Comparison of ENCODE assay signal across 13 cellular contexts in genomic region chr1:81832573-81832972, GRCh38. TPM values are rescaled to one million over a fixed set of nuclear protein-coding genes. Genes with fewer than 3 reads are reported as not detected.
A peak's percentile ranks its signal among the peaks of the same experiment; 100 is the strongest.
DNase-seq lines count a peak whose midpoint lies in the region; ATAC-seq and TF ChIP-seq lines count a peak whose summit lies in the region.
"Had no signal": no experiment of that assay in that cellular context is flagged by ENCODE, and none has a peak within 500 bp of the region (broad histone marks: within the 10 kb centered on the region; RNA-seq: fewer than 3 reads in every experiment).

No MANE protein-coding gene starts in this region.

- peaks cover 100% of the 10 kb centered on the region for H3K79me2 ChIP-seq in neural progenitor cell (ENCODE audit: low read depth)

- ATAC-seq in Panc1 (peak; percentile 72; the same call in 1 of the 2 replicates), HG03442 (IDR thresholded peaks at IDR 0.05; ENCODE audit: unreplicated experiment) (no peak), GM21360 (IDR thresholded peaks at IDR 0.05; ENCODE audit: unreplicated experiment) (no peak)

- H3K27me3 Mint-ChIP-seq in neural progenitor cell (ENCODE audit: insufficient read depth, low read depth) = no peaks in the 10 kb centered on the region
- H3K27me3 Mint-ChIP-seq: dendritic cell treated with granulocyte-macrophage colony-stimulating factor and Interleukin-4, amounts not matched to agents 40 ng/mL and 50 ng/mL, for 4 days had no signal

- H3K27ac Mint-ChIP-seq in neural progenitor cell = peak overlapping the region; percentile 63
- H3K27ac Mint-ChIP-seq: dendritic cell treated with granulocyte-macrophage colony-stimulating factor and Interleukin-4, amounts not matched to agents 40 ng/mL and 50 ng/mL, for 4 days had no signal

- no peak overlapping the region for H2AFZ ChIP-seq in neural progenitor cell (replicated peaks)

- H3K36me3 Mint-ChIP-seq in neural progenitor cell = peaks cover 17% of the 10 kb centered on the region

- H3K9ac ChIP-seq in neural progenitor cell = no peak overlapping the region

- H3K27ac ChIP-seq in Panc1 (ENCODE audit: low read length) = no peak overlapping the region
- H3K27ac ChIP-seq in neural progenitor cell = peak overlapping the region; percentile 64
- H3K27ac ChIP-seq in A673 (ENCODE audit: low read depth, low read length, poor library complexity, severe bottlenecking) = no peak overlapping the region
- H3K27ac ChIP-seq: SJSA1, upper lobe of left lung had no signal

- peak overlapping the region; percentile 48 for H3K4me2 ChIP-seq in neural progenitor cell

- no TSS peak for BruUV-seq in Panc1 (replicated peaks; lab: Mats Ljungman, UMichigan)
- no TSS peak for BruUV-seq in A673 (replicated peaks; lab: Mats Ljungman, UMichigan)

- H3K4me1 ChIP-seq in Panc1 (ENCODE audit: control insufficient read depth, insufficient read depth, low read length) (peaks cover 27% of the 10 kb centered on the region), neural progenitor cell (peaks cover 53% of the 10 kb centered on the region), A673 (ENCODE audit: insufficient read depth, low read length, poor library complexity, severe bottlenecking) (peaks cover 2% of the 10 kb centered on the region)
- H3K4me1 ChIP-seq: SJSA1 had no signal

- no peaks in the 10 kb centered on the region for H3K9me3 ChIP-seq in Panc1 (ENCODE audit: control insufficient read depth, insufficient read depth, low read depth, low read length)
- no peaks in the 10 kb centered on the region for H3K9me3 ChIP-seq in neural progenitor cell (ENCODE audit: low read depth)
- no peaks in the 10 kb centered on the region for H3K9me3 ChIP-seq in A673 (ENCODE audit: low read depth, low read length, poor library complexity, severe bottlenecking)
- H3K9me3 ChIP-seq: SJSA1, upper lobe of left lung had no signal

- in situ Hi-C loops in Caki2 (cut with HindIII; ENCODE audit: low pct_unique_long_range_greater_than_20kb, low sequenced_read_pairs) (no loop called here), Panc1 (cut with HindIII; ENCODE audit: low pct_unique_long_range_greater_than_20kb, low sequenced_read_pairs) (no loop called here)

- CTCF ChIA-PET in Panc1 (lab: Charles Lee) = no interaction called here
- CTCF ChIA-PET in A673 (lab: Charles Lee) = no interaction called here

- H3K4me3 Mint-ChIP-seq in neural progenitor cell = peak overlapping the region; percentile 3
- H3K4me3 Mint-ChIP-seq: dendritic cell treated with granulocyte-macrophage colony-stimulating factor and Interleukin-4, amounts not matched to agents 40 ng/mL and 50 ng/mL, for 4 days had no signal

- no peak for TF ChIP-seq CTCF in Panc1 (IDR thresholded peaks at IDR 0.05)
- no peak for TF ChIP-seq CTCF in fibroblast of pulmonary artery (IDR thresholded peaks at IDR 0.05; ENCODE audit: low read length, missing control alignments)
- TF ChIP-seq CTCF in neural progenitor cell (IDR thresholded peaks at IDR 0.05) = no peak
- no peak for TF ChIP-seq CTCF in GM10266 (IDR thresholded peaks at IDR 0.05; ENCODE audit: control insufficient read depth, insufficient read depth, low read depth, missing control alignments)
- no peak for TF ChIP-seq CTCF in A673 (conservative IDR thresholded peaks at IDR 0.05; ENCODE audit: low read depth, low read length)

- H3K27me3 ChIP-seq in Panc1 (ENCODE audit: control insufficient read depth, insufficient read depth, low read length) (no peaks in the 10 kb centered on the region), neural progenitor cell (no peaks in the 10 kb centered on the region), A673 (replicated peaks; ENCODE audit: insufficient read depth, low read depth, low read length, poor library complexity) (peaks cover 39% of the 10 kb centered on the region)
- H3K27me3 ChIP-seq: SJSA1, upper lobe of left lung had no signal

- peaks cover 100% of the 10 kb centered on the region for H4K20me1 ChIP-seq in neural progenitor cell (ENCODE audit: low read depth)

- no peaks in the 10 kb centered on the region for H3K36me3 ChIP-seq in Panc1 (ENCODE audit: control insufficient read depth, insufficient read depth, low read length)
- H3K36me3 ChIP-seq in neural progenitor cell = peaks cover 5% of the 10 kb centered on the region
- no peaks in the 10 kb centered on the region for H3K36me3 ChIP-seq in A673 (ENCODE audit: insufficient read depth, low read length, poor library complexity, severe bottlenecking)
- H3K36me3 ChIP-seq: SJSA1, upper lobe of left lung had no signal

- peaks cover 53% of the 10 kb centered on the region for H3K4me1 Mint-ChIP-seq in neural progenitor cell

- POLR2A ChIA-PET in Panc1 (lab: Charles Lee) = no interaction called here
- POLR2A ChIA-PET in A673 (lab: Charles Lee; ENCODE audit: low non-redundant PET) = no interaction called here

- no peaks in the 10 kb centered on the region for H3K9me3 Mint-ChIP-seq in neural progenitor cell
- H3K9me3 Mint-ChIP-seq: dendritic cell treated with granulocyte-macrophage colony-stimulating factor and Interleukin-4, amounts not matched to agents 40 ng/mL and 50 ng/mL, for 4 days had no signal

- H3K4me3 ChIP-seq in Panc1 (ENCODE audit: low read depth in 2 of 2, low read length in 2 of 2) (no peak overlapping the region), fibroblast of pulmonary artery (replicated peaks; ENCODE audit: low read depth, low read length) (no peak overlapping the region), neural progenitor cell (no peak overlapping the region), A673 (ENCODE audit: low read depth, low read length, poor library complexity, severe bottlenecking) (no peak overlapping the region)
- H3K4me3 ChIP-seq: SJSA1, upper lobe of left lung had no signal

- H3F3A ChIP-seq in neural progenitor cell (ENCODE audit: low read depth) = peaks cover 50% of the 10 kb centered on the region

- intact Hi-C loops in Panc1 (cut with micrococcal nuclease; ENCODE audit: unreplicated experiment) = no loop called here
- intact Hi-C loops in A673 (cut with micrococcal nuclease; ENCODE audit: unreplicated experiment) = no loop called here

- peak; percentile 66 for DNase-seq in Caki2 (ENCODE audit: low read depth)
- DNase-seq in Panc1 (ENCODE audit: low read depth, low spot score) = no peak
- peak; percentile 68 for DNase-seq in fibroblast of pulmonary artery (ENCODE audit: low read depth)
- DNase-seq in neural progenitor cell (ENCODE audit: low spot score) = peak; percentile 21
- DNase-seq in GM10266 (ENCODE audit: extremely low spot score) = no peak
- no peak for DNase-seq in A673 (ENCODE audit: low spot score)
- DNase-seq: NCI-H1092 treated with DMSO at 0.1 percent for 48 hours, small intestine, upper lobe of left lung had no signal

RNA-seq across cellular contexts. Expression of gene ADGRL2, which starts 31.8 kb away (rescaled TPM):
- total RNA-seq in Caki2 (2014; rRNA removed; shearing (Covaris generic); ENCODE audit: low replicate concordance) = 22.8 and 62.2 TPM in 2 replicates
- total RNA-seq in Panc1 (2021; ENCODE audit: unreplicated experiment) (34.2 TPM), neural progenitor cell (ENCODE audit: low replicate concordance) (201 and 270 TPM in 2 replicates), A673 (2021) (1.5 and 2.8 TPM in 2 replicates)
- polyA plus RNA-seq in Panc1 (2012; ENCODE audit: insufficient read length) = 19.9 TPM

Comparison
In these comparisons a context has a peak if more than half of its experiments do, and no peak if none do; other contexts are left out.
1. DNase-seq: peak in Caki2 (single experiment), fibroblast of pulmonary artery (single experiment) and neural progenitor cell (single experiment); none in Panc1 (single experiment), GM10266 (single experiment) and A673 (single experiment).